Comparison of ENCODE assay signal across 1 cellular context in the genomic region with DNA sequence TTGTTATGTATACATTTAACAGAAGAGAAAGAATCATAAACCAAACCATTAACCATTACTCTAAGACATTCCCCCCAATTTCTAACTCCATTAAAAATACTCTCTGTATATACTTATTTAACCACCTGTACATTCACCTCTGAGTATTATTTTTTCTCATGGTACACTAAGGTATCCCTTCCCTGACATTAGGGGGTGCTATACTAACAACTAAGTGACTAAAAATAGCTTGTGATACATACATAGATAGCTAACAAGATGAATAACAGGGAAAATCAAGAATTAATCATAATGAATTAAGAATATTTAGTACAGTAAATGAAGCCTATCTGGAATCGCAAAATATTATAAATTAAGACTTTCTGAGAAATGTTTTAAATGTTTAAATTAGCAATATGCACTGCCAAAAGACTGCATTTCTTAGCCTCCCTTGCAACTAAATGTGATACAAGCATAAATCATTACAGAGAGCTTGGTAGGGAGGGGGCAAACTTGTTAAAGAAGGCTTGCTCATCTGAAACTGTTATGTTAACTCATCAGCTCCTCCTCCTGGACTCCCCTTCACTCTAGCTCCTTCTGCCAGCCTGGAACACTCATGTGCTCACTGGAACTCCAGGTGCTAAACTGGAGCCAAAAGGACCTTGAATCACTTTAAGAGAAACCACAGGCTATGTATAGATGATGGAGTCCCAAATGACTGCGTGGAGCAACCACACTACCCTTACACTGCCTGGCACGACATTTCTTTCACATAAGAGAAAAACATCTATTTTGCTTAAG.
TF ChIP-seq lines count a peak whose summit lies in the region.

No MANE protein-coding gene starts in this region.

TF ChIP-seq in IMR-90, 13 proteins besides CTCF, POLR2A, EP300 and RAD21 (continued from another document):
- TF ChIP-seq CEBPB (IDR thresholded peaks at IDR 0.05; ENCODE audit: low read depth, low read length), result no peak
- no peak for TF ChIP-seq RFX5 (IDR thresholded peaks at IDR 0.05; ENCODE audit: low read depth, low read length)
- no peak; the same call in 1 of the 2 replicates for TF ChIP-seq SMC3 (IDR thresholded peaks at IDR 0.05; ENCODE audit: low read depth, low read length)
TF ChIP-seq in IMR-90: peak in this region for 0.
